ENCODE assay signal across 8 cellular contexts in genomic region chr10:58335306-58336005, GRCh38. TPM values are rescaled to one million over a fixed set of nuclear protein-coding genes. Genes with fewer than 3 reads are reported as not detected.
DNase-seq lines count a peak whose midpoint lies in the region; ATAC-seq and TF ChIP-seq lines count a peak whose summit lies in the region.

No MANE protein-coding gene starts in this region.

- TF ChIP-seq CTCF in astrocyte of the spinal cord (IDR thresholded peaks at IDR 0.05; ENCODE audit: low read depth, low read length) (no peak), gastrocnemius medialis (IDR thresholded peaks at IDR 0.05 in 4 of 5, conservative IDR thresholded peaks at IDR 0.05 in 1 of 5) (no peak)

- H3K9me3 ChIP-seq in gastrocnemius medialis = no peaks in the 10 kb centered on the region

- peak overlapping the region; percentile 73 for H3K4me3 ChIP-seq in astrocyte of the spinal cord (ENCODE audit: low read depth, low read length)
- peak overlapping the region; percentile 83 for H3K4me3 ChIP-seq in iPS-11a (ENCODE audit: low read depth, low read length)
- peak overlapping the region; percentile 78 to 98 (median 92) for H3K4me3 ChIP-seq in gastrocnemius medialis

- peak; percentile 66 to 72 for TF ChIP-seq POLR2A in gastrocnemius medialis (IDR thresholded peaks at IDR 0.05)

- no peaks in the 10 kb centered on the region for H3K27me3 ChIP-seq in gastrocnemius medialis

- ATAC-seq in HG02885 (IDR thresholded peaks at IDR 0.05; ENCODE audit: poor library complexity, unreplicated experiment) = peak; percentile 47
- peak; percentile 91 to 93 for ATAC-seq in gastrocnemius medialis

- DNase-seq in stimulated activated CD4-positive, alpha-beta T cell treated with anti-CD3 and anti-CD28 coated beads, Interleukin-2, amount 100 ng/mL, for 24 hours = peak; percentile 18 to 22
- no peak for DNase-seq in stimulated activated CD4-positive, alpha-beta T cell treated with anti-CD3 and anti-CD28 coated beads, Interleukin-12 subunit alpha, Interleukin-12 subunit beta, amount 100 ng/mL, for 4 hours
- DNase-seq in OCI-M1 (lab: John Stamatoyannopoulos, UW) = peak; percentile 63
- peak; percentile 29 for DNase-seq in astrocyte of the spinal cord (ENCODE audit: low read depth, low spot score)
- peak; percentile 86 to 90 for DNase-seq in gastrocnemius medialis
- DNase-seq in GF-D8 (lab: John Stamatoyannopoulos, UW) = no peak

- intact Hi-C loops in gastrocnemius medialis (cut with DNase I; ENCODE audit: low total_unique reads) = loop anchor here (1.0 to 5.0 kb wide), 5 partner anchors 25 to 1571 kb away; partner anchors contain the start of genes BICC1, CCDC6, CISD1 and TFAM

- peaks cover 25 to 39% of the 10 kb centered on the region in 2 donors for H3K4me1 ChIP-seq in gastrocnemius medialis

- no peaks in the 10 kb centered on the region for H3K36me3 ChIP-seq in gastrocnemius medialis

- H3K27ac ChIP-seq in gastrocnemius medialis = peak overlapping the region; percentile 96 to 100 (median 98)

- in situ Hi-C loops in astrocyte of the spinal cord (cut with HindIII; ENCODE audit: low sequenced_read_pairs) = no loop called here
- in situ Hi-C loops in gastrocnemius medialis (cut with MboI; ENCODE audit: low sequenced_read_pairs in 4 of 4) = no loop called here

RNA-seq across cellular contexts. Expression of gene UBE2D1, which starts 0.7 kb away (rescaled TPM):
- total RNA-seq in gastrocnemius medialis = 100 to 1,000 TPM in 1 of 4 donors, 10 to 100 TPM in 3; 62.0 to 178 (median 81.6) TPM

RNA-seq across cellular contexts. Expression of gene TFAM, which starts 49.8 kb away (rescaled TPM):
- 10 to 100 TPM in 3 of 4 donors, 1 to 10 TPM in 1; 9.2 to 21.7 (median 15.0) TPM for total RNA-seq in gastrocnemius medialis

Comparison
In these comparisons a context has a peak if more than half of its experiments do, and no peak if none do; other contexts are left out.
1. DNase-seq: peak in stimulated activated CD4-positive, alpha-beta T cell treated with anti-CD3 and anti-CD28 coated beads, Interleukin-2, amount 100 ng/mL, for 24 hours (2 of 2), OCI-M1 (single experiment), astrocyte of the spinal cord (single experiment) and gastrocnemius medialis (2 of 2); none in stimulated activated CD4-positive, alpha-beta T cell treated with anti-CD3 and anti-CD28 coated beads, Interleukin-12 subunit alpha, Interleukin-12 subunit beta, amount 100 ng/mL, for 4 hours (single experiment) and GF-D8 (single experiment).
2. Peak in every context shown above with its lines, with median percentiles within 50 percentile points of each other: H3K4me3 ChIP-seq.